12 cellular contexts compared by ENCODE assay signal in the genomic region with DNA sequence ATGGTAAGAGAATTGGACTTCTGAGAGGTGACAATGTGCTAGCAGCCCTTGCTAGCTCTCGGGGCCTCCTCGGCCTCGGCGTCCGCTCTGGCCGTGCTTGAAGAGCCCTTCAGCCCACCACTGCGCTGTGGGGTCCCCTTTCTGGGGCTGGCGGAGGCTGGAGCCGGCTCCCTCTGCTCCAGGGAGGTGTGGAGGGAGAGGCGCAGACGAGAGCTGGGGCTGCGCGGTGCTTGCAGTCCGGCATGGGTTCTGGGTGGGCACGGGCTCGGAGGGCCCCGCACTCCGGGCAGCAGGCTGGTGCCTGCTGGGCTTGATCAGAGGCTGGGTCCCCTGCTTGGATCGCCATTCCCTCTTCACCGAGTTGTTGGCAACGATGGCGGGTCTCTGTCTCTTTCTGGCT.
"Had no signal": no experiment of that assay in that cellular context is flagged by ENCODE, and none has a peak within 500 bp of the region (broad histone marks: within the 10 kb centered on the region; RNA-seq: fewer than 3 reads in every experiment).

No MANE protein-coding gene starts in this region.

- H3K4me3 ChIP-seq: prostate gland had no signal

- H3K36me3 ChIP-seq: brain microvascular endothelial cell, prostate gland had no signal

- H3K27ac ChIP-seq: brain microvascular endothelial cell, prostate gland had no signal

- H3K4me1 ChIP-seq: prostate gland had no signal

- H3K27me3 Mint-ChIP-seq: activated naive CD8-positive, alpha-beta T cell treated with anti-CD3 and anti-CD28 coated beads, Interleukin-2, amount 10 ng/mL, durations not matched to agents 7 days and 5 days; central memory CD8-positive, alpha-beta T cell; memory B cell had no signal

- DNase-seq: anterior cingulate cortex, brain microvascular endothelial cell, foreskin melanocyte, head of caudate nucleus, kidney glomerular epithelial cell, left ventricle myocardium superior, small intestine had no signal

- H3K9me3 ChIP-seq: prostate gland had no signal

- H3K27me3 ChIP-seq: brain microvascular endothelial cell had no signal

- H3K9me3 Mint-ChIP-seq: central memory CD8-positive, alpha-beta T cell had no signal

- ATAC-seq: left ventricle myocardium superior, right cardiac atrium had no signal

- FAIRE-seq: small intestine had no signal
